In genomic region chrX:136636121-136636520, GRCh38 we compare ENCODE assay signal across 16 cellular contexts. TPM values are rescaled to one million over a fixed set of nuclear protein-coding genes. Genes with fewer than 3 reads are reported as not detected.
A peak's percentile ranks its signal among the peaks of the same experiment; 100 is the strongest.
DNase-seq lines count a peak whose midpoint lies in the region; ATAC-seq lines count a peak whose summit lies in the region.
"Had no signal": no experiment of that assay in that cellular context is flagged by ENCODE, and none has a peak within 500 bp of the region (broad histone marks: within the 10 kb centered on the region; RNA-seq: fewer than 3 reads in every experiment).

No MANE protein-coding gene starts in this region.

- H3K27ac Mint-ChIP-seq in activated naive CD8-positive, alpha-beta T cell treated with anti-CD3 and anti-CD28 coated beads, Interleukin-2, amount 10 ng/mL, durations not matched to agents 7 days and 5 days, result peak overlapping the region; percentile 87
- no peak overlapping the region for H3K27ac Mint-ChIP-seq in activated naive CD8-positive, alpha-beta T cell treated with anti-CD3 and anti-CD28 coated beads for 36 hours
- H3K27ac Mint-ChIP-seq in central memory CD8-positive, alpha-beta T cell (ENCODE audit: low read depth), result no peak overlapping the region

- H3K36me3 Mint-ChIP-seq in activated naive CD8-positive, alpha-beta T cell treated with anti-CD3 and anti-CD28 coated beads, Interleukin-2, amount 10 ng/mL, durations not matched to agents 7 days and 5 days, result peaks cover 13% of the 10 kb centered on the region
- H3K36me3 Mint-ChIP-seq in activated naive CD8-positive, alpha-beta T cell treated with anti-CD3 and anti-CD28 coated beads for 36 hours, result peaks cover 2% of the 10 kb centered on the region
- no peaks in the 10 kb centered on the region for H3K36me3 Mint-ChIP-seq in central memory CD8-positive, alpha-beta T cell (ENCODE audit: insufficient read depth)

- POLR2A ChIA-PET in activated naive CD8-positive, alpha-beta T cell treated with anti-CD3 and anti-CD28 coated beads, Interleukin-2, amount 10 ng/mL, durations not matched to agents 7 days and 5 days (lab: Charles Lee), result interaction anchor here (1.8 to 2.9 kb wide), 2 partner anchors 9 to 19 kb away, joined by 5 to 13 read pairs; no protein-coding TSS in a partner anchor

- peak overlapping the region; percentile 28 for H3K18ac ChIP-seq in neuronal stem cell (ENCODE audit: low read length)

- H3K4ac ChIP-seq in neuronal stem cell (ENCODE audit: low read length), result no peak overlapping the region

- no peak overlapping the region for H2BK120ac ChIP-seq in neuronal stem cell (ENCODE audit: low read depth, low read length)

- no peaks in the 10 kb centered on the region for H3K79me1 ChIP-seq in neuronal stem cell (ENCODE audit: low read depth, low read length)

- H3K9ac ChIP-seq in neuronal stem cell (ENCODE audit: low read depth, low read length, poor library complexity), result no peak overlapping the region
- H3K9ac ChIP-seq: SK-N-SH had no signal

- H2BK5ac ChIP-seq in neuronal stem cell (ENCODE audit: low read length), result no peak overlapping the region

- H4K91ac ChIP-seq in neuronal stem cell (ENCODE audit: low read depth, low read length, poor library complexity), result no peak overlapping the region

- peak overlapping the region; percentile 72 for H3K4me3 Mint-ChIP-seq in activated naive CD8-positive, alpha-beta T cell treated with anti-CD3 and anti-CD28 coated beads, Interleukin-2, amount 10 ng/mL, durations not matched to agents 7 days and 5 days
- no peak overlapping the region for H3K4me3 Mint-ChIP-seq in activated naive CD8-positive, alpha-beta T cell treated with anti-CD3 and anti-CD28 coated beads for 36 hours
- H3K4me3 Mint-ChIP-seq in central memory CD8-positive, alpha-beta T cell, result peak overlapping the region; percentile 64

- H3K9me3 Mint-ChIP-seq in activated naive CD8-positive, alpha-beta T cell treated with anti-CD3 and anti-CD28 coated beads, Interleukin-2, amount 10 ng/mL, durations not matched to agents 7 days and 5 days, result no peaks in the 10 kb centered on the region
- H3K9me3 Mint-ChIP-seq in activated naive CD8-positive, alpha-beta T cell treated with anti-CD3 and anti-CD28 coated beads for 36 hours, result peaks cover 6% of the 10 kb centered on the region
- no peaks in the 10 kb centered on the region for H3K9me3 Mint-ChIP-seq in central memory CD8-positive, alpha-beta T cell

- no peak overlapping the region for H3K4me3 ChIP-seq in neuronal stem cell (ENCODE audit: low read length in 2 of 2)
- H3K4me3 ChIP-seq: coronary artery, esophagus muscularis mucosa, heart left ventricle, PC-9 had no signal

- H4K8ac ChIP-seq in neuronal stem cell (ENCODE audit: low read depth, low read length), result no peak overlapping the region

- no peak overlapping the region for H2AK5ac ChIP-seq in neuronal stem cell (ENCODE audit: low read depth, low read length)

- peaks cover 0 to 9% of the 10 kb centered on the region in 2 donors for H3K4me1 ChIP-seq in neuronal stem cell (ENCODE audit: control insufficient read depth in 2 of 2, insufficient read depth in 1 of 2, low read depth in 1 of 2, low read length in 2 of 2)
- H3K4me1 ChIP-seq: esophagus muscularis mucosa, heart left ventricle had no signal

- H3K36me3 ChIP-seq in neuronal stem cell (replicated peaks in 1 of 2; ENCODE audit: control insufficient read depth in 2 of 2, insufficient read depth in 2 of 2, low read length in 2 of 2), result no peaks in the 10 kb centered on the region
- H3K36me3 ChIP-seq: esophagus muscularis mucosa, heart left ventricle had no signal

- H3K14ac ChIP-seq in neuronal stem cell (ENCODE audit: low read length), result no peak overlapping the region

- WGBS in neuronal stem cell (ENCODE audit: extremely low coverage in 2 of 2, insufficient read length in 2 of 2, insufficient replicate concordance in 1 of 2), 2 donors, result no CpG with 5 or more reads among the region's 3 CpGs

- H3K23ac ChIP-seq in neuronal stem cell (ENCODE audit: low read depth, low read length, poor library complexity), result no peak overlapping the region

- H3K4me2 ChIP-seq in neuronal stem cell (ENCODE audit: insufficient read depth, low read length, poor library complexity, severe bottlenecking), result no peak overlapping the region
- H3K4me2 ChIP-seq: PC-9, SK-N-SH had no signal

- ATAC-seq in activated naive CD8-positive, alpha-beta T cell treated with anti-CD3 and anti-CD28 coated beads, Interleukin-2, amount 10 ng/mL, durations not matched to agents 7 days and 5 days (ENCODE audit: low read depth), result no peak
- no peak for ATAC-seq in central memory CD8-positive, alpha-beta T cell (replicated peaks; ENCODE audit: extremely low read depth, poor library complexity, severe bottlenecking)
- no peak for ATAC-seq in GM19455 (IDR thresholded peaks at IDR 0.05; ENCODE audit: unreplicated experiment)
- ATAC-seq: heart left ventricle, left cardiac atrium had no signal

- H2AFZ ChIP-seq in neuronal stem cell (ENCODE audit: low read length), result no peak overlapping the region
- H2AFZ ChIP-seq: PC-9 had no signal

- H3K27ac ChIP-seq in neuronal stem cell (replicated peaks; ENCODE audit: low read length), result peak overlapping the region; percentile 93
- H3K27ac ChIP-seq: coronary artery, esophagus muscularis mucosa, heart left ventricle, PC-9 had no signal

- H3K9me3 ChIP-seq in neuronal stem cell (replicated peaks in 1 of 2; ENCODE audit: control insufficient read depth in 2 of 2, insufficient read depth in 1 of 2, low read depth in 1 of 2, low read length in 2 of 2), result no peaks in the 10 kb centered on the region
- H3K9me3 ChIP-seq: esophagus muscularis mucosa, heart left ventricle, SK-N-SH had no signal

- no peak overlapping the region for H2BK15ac ChIP-seq in neuronal stem cell (ENCODE audit: low read length)

- H2BK12ac ChIP-seq in neuronal stem cell (ENCODE audit: low read length), result no peak overlapping the region

- H3K4me1 Mint-ChIP-seq in activated naive CD8-positive, alpha-beta T cell treated with anti-CD3 and anti-CD28 coated beads, Interleukin-2, amount 10 ng/mL, durations not matched to agents 7 days and 5 days, result peaks cover 63% of the 10 kb centered on the region
- H3K4me1 Mint-ChIP-seq in activated naive CD8-positive, alpha-beta T cell treated with anti-CD3 and anti-CD28 coated beads for 36 hours, result peaks cover 49% of the 10 kb centered on the region
- peaks cover 63% of the 10 kb centered on the region for H3K4me1 Mint-ChIP-seq in central memory CD8-positive, alpha-beta T cell

- no peaks in the 10 kb centered on the region for H3K27me3 Mint-ChIP-seq in activated naive CD8-positive, alpha-beta T cell treated with anti-CD3 and anti-CD28 coated beads, Interleukin-2, amount 10 ng/mL, durations not matched to agents 7 days and 5 days
- no peaks in the 10 kb centered on the region for H3K27me3 Mint-ChIP-seq in activated naive CD8-positive, alpha-beta T cell treated with anti-CD3 and anti-CD28 coated beads for 36 hours
- no peaks in the 10 kb centered on the region for H3K27me3 Mint-ChIP-seq in central memory CD8-positive, alpha-beta T cell

- no peak for DNase-seq in activated naive CD8-positive, alpha-beta T cell treated with anti-CD3 and anti-CD28 coated beads, Interleukin-2, amount 10 ng/mL, durations not matched to agents 7 days and 5 days
- DNase-seq in activated naive CD8-positive, alpha-beta T cell treated with anti-CD3 and anti-CD28 coated beads for 36 hours, result no peak
- DNase-seq in NCI-H524 treated with DMSO at 0.1 percent for 48 hours (lab: John Stamatoyannopoulos, UW) (peak; percentile 46), neuronal stem cell (ENCODE audit: low spot score) (peak; percentile 39), DMS153 treated with DMSO at 0.1 percent for 48 hours (lab: John Stamatoyannopoulos, UW; ENCODE audit: unreplicated experiment) (no peak), amniotic stem cell (lab: John Stamatoyannopoulos, UW) (no peak)
- DNase-seq in central memory CD8-positive, alpha-beta T cell (ENCODE audit: low spot score in 2 of 2), result no peak
- DNase-seq: DMS153, heart left ventricle, left cardiac atrium, NCI-H1092, PC-9, SK-N-SH had no signal

- peaks cover 0 to 22% (median 0%) of the 10 kb centered on the region in 3 experiments for H3K27me3 ChIP-seq in neuronal stem cell (ENCODE audit: control insufficient read depth in 3 of 3, insufficient read depth in 3 of 3, low read depth in 1 of 3, low read length in 3 of 3)
- H3K27me3 ChIP-seq: esophagus muscularis mucosa had no signal

RNA-seq across cellular contexts. Expression of gene CD40LG, which starts 11.8 kb away (rescaled TPM):
- total RNA-seq in activated naive CD8-positive, alpha-beta T cell treated with anti-CD3 and anti-CD28 coated beads, Interleukin-2, amount 10 ng/mL, durations not matched to agents 7 days and 5 days, result 1 to 10 TPM; 2.5 to 3.7 TPM
- 1 to 10 TPM; 2.3 to 2.6 TPM for total RNA-seq in activated naive CD8-positive, alpha-beta T cell treated with anti-CD3 and anti-CD28 coated beads for 36 hours
- polyA plus RNA-seq in neuronal stem cell (2013, experiment 1 of 2), result 0.03 TPM
- 0.04 TPM for polyA plus RNA-seq in neuronal stem cell (2013, experiment 2 of 2)
- total RNA-seq: PC-9 had no signal
- polyA plus RNA-seq: SK-N-SH had no signal

Comparison
In these comparisons a context has a peak if more than half of its experiments do, and no peak if none do; other contexts are left out.
1. DNase-seq: peak in NCI-H524 treated with DMSO at 0.1 percent for 48 hours (single experiment) and neuronal stem cell (single experiment); none in activated naive CD8-positive, alpha-beta T cell treated with anti-CD3 and anti-CD28 coated beads, Interleukin-2, amount 10 ng/mL, durations not matched to agents 7 days and 5 days (single experiment), activated naive CD8-positive, alpha-beta T cell treated with anti-CD3 and anti-CD28 coated beads for 36 hours (single experiment), central memory CD8-positive, alpha-beta T cell (0 of 2), DMS153 treated with DMSO at 0.1 percent for 48 hours (single experiment) and amniotic stem cell (single experiment).